ENCODE assay signal across 11 cellular contexts in genomic region chr22:32801001-32801435, GRCh38. TPM values are rescaled to one million over a fixed set of nuclear protein-coding genes. Genes with fewer than 3 reads are reported as not detected.
DNase-seq lines count a peak whose midpoint lies in the region; ATAC-seq and TF ChIP-seq lines count a peak whose summit lies in the region.
"Had no signal": no experiment of that assay in that cellular context is flagged by ENCODE, and none has a peak within 500 bp of the region (broad histone marks: within the 10 kb centered on the region; RNA-seq: fewer than 3 reads in every experiment).

No MANE protein-coding gene starts in this region.

- DNase-seq in HEK293T (ENCODE audit: extremely low spot score) (no peak), chondrocyte (ENCODE audit: low spot score) (no peak), left lung (no peak), AG08395 (ENCODE audit: low spot score) (no peak), hepatic stellate cell (ENCODE audit: low spot score) (no peak), RKO (ENCODE audit: low spot score) (no peak)
- no peak for DNase-seq in activated CD4-positive, CD25-positive, alpha-beta regulatory T cell (lab: John Stamatoyannopoulos, UW)
- DNase-seq: NCI-H510A; stimulated activated naive CD4-positive, alpha-beta T cell had no signal

- H3K9me3 ChIP-seq in left lung = no peaks in the 10 kb centered on the region

- CTCF ChIA-PET in HEK293T (lab: Yijun Ruan, JAX) = interaction anchor here (1.0 kb wide), 2 partner anchors 141 to 199 kb away, joined by 3 to 5 read pairs; no protein-coding TSS in a partner anchor

- H3K27me3 Mint-ChIP-seq in chondrocyte (ENCODE audit: low read depth) = no peaks in the 10 kb centered on the region

- H3K4me1 ChIP-seq in left lung = peaks cover 0 to 24% of the 10 kb centered on the region in 2 donors

- peak; percentile 35 for TF ChIP-seq CTCF in chondrocyte (IDR thresholded peaks at IDR 0.05)
- no peak for TF ChIP-seq CTCF in left lung (IDR thresholded peaks at IDR 0.05)

- intact Hi-C loops in left lung (cut with DNase I) = loop anchor here in 1 of 2 donors (10.0 kb wide), 1 partner anchor 194 kb away; no protein-coding TSS in a partner anchor

- H3K27ac ChIP-seq in left lung = peak overlapping the region; percentile 69 to 76
- H3K27ac ChIP-seq in skin epidermis = peak overlapping the region in 13 of 21 experiments; percentile 14 to 82 (median 57)

- H3K4me3 ChIP-seq in left lung = peak overlapping the region; percentile 56 to 65
- H3K4me3 ChIP-seq in skin epidermis = peak overlapping the region; percentile 48 to 74 (median 58)

- peaks cover 1% of the 10 kb centered on the region for H3K36me3 Mint-ChIP-seq in chondrocyte (ENCODE audit: low read depth)

- peaks cover 6 to 50% of the 10 kb centered on the region in 2 donors for H3K27me3 ChIP-seq in left lung

- H3K27ac Mint-ChIP-seq in chondrocyte (ENCODE audit: unreplicated experiment) = no peak overlapping the region

- peak overlapping the region; percentile 32 for H3K4me3 Mint-ChIP-seq in chondrocyte (ENCODE audit: unreplicated experiment)
- H3K4me3 Mint-ChIP-seq: central memory CD8-positive, alpha-beta T cell had no signal

- ATAC-seq in left lung = no peak

- no peaks in the 10 kb centered on the region for H3K36me3 ChIP-seq in left lung

- no peaks in the 10 kb centered on the region for H3K9me3 Mint-ChIP-seq in chondrocyte (ENCODE audit: low read depth)
- H3K9me3 Mint-ChIP-seq: central memory CD8-positive, alpha-beta T cell had no signal

- peaks cover 50% of the 10 kb centered on the region for H3K4me1 Mint-ChIP-seq in chondrocyte (ENCODE audit: low read depth)
- H3K4me1 Mint-ChIP-seq: central memory CD8-positive, alpha-beta T cell had no signal

- POLR2A ChIA-PET in HEK293T (lab: Yijun Ruan, JAX) = interaction anchor here (1.1 to 3.3 kb wide), 2 partner anchors 11 to 266 kb away, joined by 4 to 19 read pairs; no protein-coding TSS in a partner anchor

TF ChIP-seq in HEK293T, 16 proteins besides CTCF, POLR2A, EP300 and RAD21:
- peak; percentile 40 for TF ChIP-seq L3MBTL2 (conservative IDR thresholded peaks at IDR 0.05)
- TF ChIP-seq FOXA1 (IDR thresholded peaks at IDR 0.05) = no peak
TF ChIP-seq in HEK293T: peak in this region for 1.

RNA-seq across cellular contexts. Expression of gene TIMP3, which starts 0.5 kb away (rescaled TPM):
- total RNA-seq in chondrocyte = 51.1 to 126 TPM (median 126 TPM) in 3 replicates
- 100 to 1,000 TPM; 277 to 308 TPM for total RNA-seq in left lung
